Comparison of ENCODE assay signal across 20 cellular contexts in the genomic region with DNA sequence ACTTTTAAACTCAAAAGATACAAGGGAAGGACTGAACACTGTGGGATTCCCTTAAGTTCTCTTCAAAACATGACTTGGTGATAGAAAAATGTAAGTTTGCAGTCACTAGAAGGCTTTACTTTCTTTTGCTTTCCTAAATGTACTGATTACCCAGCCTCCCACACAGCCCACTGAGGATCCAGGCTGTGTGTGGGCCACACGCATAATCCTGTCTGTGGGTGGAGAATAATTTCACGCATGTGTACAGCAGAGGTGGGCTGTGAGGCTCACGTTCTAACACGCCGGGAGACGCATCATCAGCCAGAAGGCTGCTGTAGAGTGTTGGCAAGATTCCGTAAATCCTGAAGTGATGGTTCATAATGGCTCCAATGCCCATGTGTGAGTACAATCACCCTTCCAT.
DNase-seq lines count a peak whose midpoint lies in the region; ATAC-seq, FAIRE-seq and TF ChIP-seq lines count a peak whose summit lies in the region.
"Had no signal": no experiment of that assay in that cellular context is flagged by ENCODE, and none has a peak within 500 bp of the region (broad histone marks: within the 10 kb centered on the region; RNA-seq: fewer than 3 reads in every experiment).

No MANE protein-coding gene starts in this region.

- TF ChIP-seq EP300 in H1 (IDR thresholded peaks at IDR 0.05; ENCODE audit: borderline replicate concordance in 1 of 2, low read depth in 2 of 2, low read length in 2 of 2) (no peak), HepG2 (IDR thresholded peaks at IDR 0.05; ENCODE audit: low read depth in 2 of 2, low read length in 2 of 2) (no peak), HepG2 (CRISPR knock-in tag; IDR thresholded peaks at IDR 0.05; ENCODE audit: borderline replicate concordance) (no peak)

- 88% methylated on average over 7 of the region's 7 CpGs; no CpG with 5 or more reads in 1 of the 2 experiments for WGBS in H1 (ENCODE audit: extremely low coverage in 1 of 2, insufficient coverage in 1 of 2, insufficient read length in 1 of 2, insufficient replicate concordance in 2 of 2, low coverage in 1 of 2, low lambda C conversion rate in 2 of 2, missing lambda C conversion rate in 1 of 2), 2 experiments
- WGBS in smooth muscle cell (ENCODE audit: low lambda C conversion rate): 58% methylated on average over 7 of the region's 7 CpGs
- 48% methylated on average over 7 of the region's 7 CpGs for WGBS in HepG2 (ENCODE audit: low lambda C conversion rate)

- DNase-seq in H1 (ENCODE audit: low read depth in 1 of 2, low spot score in 2 of 2): no peak
- DNase-seq in smooth muscle cell (lab: John Stamatoyannopoulos, UW; ENCODE audit: unreplicated experiment): no peak
- DNase-seq in HepG2 (ENCODE audit: low spot score): no peak
- DNase-seq: AML-193; Caco-2; Calu3; CD4-positive, alpha-beta T cell; CD8-positive, alpha-beta T cell; DMS79 treated with DMSO at 0.1 percent for 48 hours; GF-D8 had no signal

- TF ChIP-seq CTCF in HEK293 (tag by site-specific recombination; IDR thresholded peaks at IDR 0.05) (no peak), H1 (IDR thresholded peaks at IDR 0.05; ENCODE audit: control extremely low read depth in 1 of 3, insufficient read depth in 1 of 3, low read depth in 1 of 3, low read length in 3 of 3) (no peak), smooth muscle cell (IDR thresholded peaks at IDR 0.05; ENCODE audit: borderline replicate concordance, insufficient read depth, poor library complexity, severe bottlenecking) (no peak), HepG2 (CRISPR knock-in tag; IDR thresholded peaks at IDR 0.05) (no peak)

- H2BK20ac ChIP-seq in H1 (ENCODE audit: low read length): peak overlapping the region; percentile 84; the same call in 1 of the 2 replicates

- FAIRE-seq in H1 (lab: Jason Lieb, UNC) (no peak), HepG2 (lab: Jason Lieb, UNC) (no peak)
- FAIRE-seq: A549, D721Med, G401.6, GM12891, GM19239 had no signal

- no peak overlapping the region for H4K8ac ChIP-seq in H1 (ENCODE audit: extremely low read depth, insufficient read depth, low read length)

- TF ChIP-seq RAD21 in H1 (IDR thresholded peaks at IDR 0.05 in 1 of 2, conservative IDR thresholded peaks at IDR 0.05 in 1 of 2; ENCODE audit: low read depth in 2 of 2, low read length in 2 of 2) (no peak), HepG2 (CRISPR knock-in tag; IDR thresholded peaks at IDR 0.05) (no peak)

- no peak overlapping the region for H3K56ac ChIP-seq in H1 (replicated peaks; ENCODE audit: insufficient read length, low read depth, low read length)

- H3K79me1 ChIP-seq in H1 (ENCODE audit: low read depth, low read length): no peaks in the 10 kb centered on the region

- no peak overlapping the region for H3K4me2 ChIP-seq in H1 (ENCODE audit: insufficient read depth in 1 of 2, low read depth in 2 of 2, low read length in 2 of 2)
- H3K4me2 ChIP-seq in smooth muscle cell: no peak overlapping the region
- H3K4me2 ChIP-seq in HepG2 (ENCODE audit: low read depth, low read length): no peak overlapping the region
- H3K4me2 ChIP-seq: A549; BLaER1 treated with 17β-estradiol and CSF1 and Interleukin-3, amounts not matched to agents 10 nM and 100 nM had no signal

- no peaks in the 10 kb centered on the region for H3K36me3 ChIP-seq in HEK293 (ENCODE audit: control insufficient read depth in 2 of 2, insufficient read depth in 1 of 2, low read length in 2 of 2)
- H3K36me3 ChIP-seq in H1 (ENCODE audit: control insufficient read depth in 2 of 4, insufficient read depth in 4 of 4, low read length in 3 of 4): no peaks in the 10 kb centered on the region
- no peaks in the 10 kb centered on the region for H3K36me3 ChIP-seq in smooth muscle cell (ENCODE audit: low read depth)
- H3K36me3 ChIP-seq in HepG2 (replicated peaks in 1 of 2; ENCODE audit: control insufficient read depth in 1 of 2, insufficient read depth in 2 of 2, low read length in 2 of 2): no peaks in the 10 kb centered on the region
- H3K36me3 ChIP-seq: BLaER1 treated with 17β-estradiol and CSF1 and Interleukin-3, amounts not matched to agents 10 nM and 100 nM had no signal

- BruUV-seq in HepG2 (replicated peaks; lab: Mats Ljungman, UMichigan): no TSS peak

- no peaks in the 10 kb centered on the region for H3K23me2 ChIP-seq in H1 (ENCODE audit: low read depth, low read length)

- H3K9me3 ChIP-seq in HEK293 (ENCODE audit: control insufficient read depth, insufficient read depth, low read depth, low read length) (no peaks in the 10 kb centered on the region), H1 (ENCODE audit: insufficient read depth in 2 of 2, low read depth in 1 of 2, low read length in 1 of 2) (no peaks in the 10 kb centered on the region), smooth muscle cell (replicated peaks; ENCODE audit: low read depth) (no peaks in the 10 kb centered on the region), HepG2 (ENCODE audit: low read length) (no peaks in the 10 kb centered on the region)
- H3K9me3 ChIP-seq: A549, Caco-2 had no signal

- H4K91ac ChIP-seq in H1 (replicated peaks; ENCODE audit: insufficient read length, low read length): no peak overlapping the region

- no peak overlapping the region for H2AFZ ChIP-seq in H1 (ENCODE audit: low read length)
- H2AFZ ChIP-seq in smooth muscle cell (ENCODE audit: low read depth): no peak overlapping the region
- H2AFZ ChIP-seq in HepG2 (ENCODE audit: low read length): no peak overlapping the region

- TF ChIP-seq POLR2A in H1 (IDR thresholded peaks at IDR 0.05; ENCODE audit: control extremely low read depth in 1 of 2, low read depth in 2 of 2, low read length in 2 of 2) (no peak), HepG2 (IDR thresholded peaks at IDR 0.05; ENCODE audit: insufficient read depth in 1 of 2, low read depth in 2 of 2, low read length in 2 of 2) (no peak)

- H3K79me2 ChIP-seq in H1 (ENCODE audit: control insufficient read depth in 1 of 2, insufficient read depth in 2 of 2, low read length in 2 of 2): no peaks in the 10 kb centered on the region
- H3K79me2 ChIP-seq in smooth muscle cell (ENCODE audit: low read depth): no peaks in the 10 kb centered on the region
- H3K79me2 ChIP-seq in HepG2 (ENCODE audit: insufficient read depth, low read length): no peaks in the 10 kb centered on the region

- no peak for ATAC-seq in HepG2
- ATAC-seq in HG03135 (IDR thresholded peaks at IDR 0.05; ENCODE audit: unreplicated experiment): no peak
- ATAC-seq: A549; CD8-positive, alpha-beta T cell had no signal

- H2BK12ac ChIP-seq in H1 (ENCODE audit: low read depth, low read length): no peak overlapping the region

- in situ Hi-C loops in HepG2 (cut with HindIII; ENCODE audit: extremely low pct_ligation_motif_present, low pct_unique_long_range_greater_than_20kb): no loop called here

- H3K23ac ChIP-seq in H1 (ENCODE audit: insufficient read length): no peak overlapping the region

- CTCF ChIA-PET in HEK293 (lab: Yijun Ruan, JAX) (no interaction called here), H1 (lab: Charles Lee; ENCODE audit: partially characterized antibody) (interaction anchor here (1.7 kb wide), 1 partner anchor 8 kb away, joined by 6 read pairs; no protein-coding TSS in a partner anchor), HepG2 (lab: Yijun Ruan, JAX; ENCODE audit: low intra/inter-chr PET ratio, low total read pairs) (no interaction called here)

- no peaks in the 10 kb centered on the region for H3F3A ChIP-seq in smooth muscle cell (ENCODE audit: low read depth)

- H3K14ac ChIP-seq in H1 (ENCODE audit: insufficient read length): no peak overlapping the region

- no peak overlapping the region for H4K5ac ChIP-seq in H1 (ENCODE audit: insufficient read length, low read depth, low read length)

- intact Hi-C loops in HepG2 (cut with micrococcal nuclease; ENCODE audit: unreplicated experiment): no loop called here

- no peak overlapping the region for H3K4me3 ChIP-seq in HEK293 (ENCODE audit: low read depth, low read length)
- H3K4me3 ChIP-seq in H1 (ENCODE audit: extremely low read depth in 1 of 4, insufficient read depth in 2 of 4, low read depth in 3 of 4, low read length in 4 of 4): no peak overlapping the region
- H3K4me3 ChIP-seq in smooth muscle cell: no peak overlapping the region
- no peak overlapping the region for H3K4me3 ChIP-seq in HepG2 (replicated peaks in 1 of 3; ENCODE audit: insufficient read depth in 1 of 3, low read depth in 2 of 3, low read length in 3 of 3)
- H3K4me3 ChIP-seq: A549; BLaER1 treated with 17β-estradiol and CSF1 and Interleukin-3, amounts not matched to agents 10 nM and 100 nM had no signal

- H3K4me1 ChIP-seq in HEK293 (ENCODE audit: control insufficient read depth, insufficient read depth, low read length) (no peaks in the 10 kb centered on the region), H1 (replicated peaks in 1 of 4; ENCODE audit: control insufficient read depth in 3 of 4, insufficient read depth in 4 of 4, low read length in 3 of 4) (no peaks in the 10 kb centered on the region), smooth muscle cell (ENCODE audit: low read depth) (no peaks in the 10 kb centered on the region), HepG2 (ENCODE audit: insufficient read depth, low read length) (no peaks in the 10 kb centered on the region)
- H3K4me1 ChIP-seq: A549; BLaER1 treated with 17β-estradiol and CSF1 and Interleukin-3, amounts not matched to agents 10 nM and 100 nM; Caco-2 had no signal

- H3K27me3 ChIP-seq in H1 (replicated peaks in 1 of 4; ENCODE audit: control insufficient read depth in 3 of 4, extremely low read depth in 1 of 4, insufficient read depth in 3 of 4, low read length in 3 of 4) (no peaks in the 10 kb centered on the region), smooth muscle cell (ENCODE audit: low read depth) (no peaks in the 10 kb centered on the region), HepG2 (ENCODE audit: control insufficient read depth in 1 of 2, insufficient read depth in 2 of 2, low read length in 2 of 2) (no peaks in the 10 kb centered on the region; a peak in 1 of 5 replicates)
- H3K27me3 ChIP-seq: BLaER1 treated with 17β-estradiol and CSF1 and Interleukin-3, amounts not matched to agents 10 nM and 100 nM had no signal

- no peak overlapping the region for H2BK5ac ChIP-seq in H1 (ENCODE audit: low read depth, low read length)

- H2BK15ac ChIP-seq in H1 (ENCODE audit: low read length): no peak overlapping the region

- H3K18ac ChIP-seq in H1 (ENCODE audit: extremely low read depth, low read length): no peak overlapping the region

- H4K20me1 ChIP-seq in H1 (replicated peaks in 1 of 2; ENCODE audit: control insufficient read depth in 1 of 2, insufficient read depth in 2 of 2, low read length in 2 of 2) (no peaks in the 10 kb centered on the region), smooth muscle cell (ENCODE audit: low read depth) (no peaks in the 10 kb centered on the region), HepG2 (ENCODE audit: insufficient read depth, low read length) (no peaks in the 10 kb centered on the region)
- H4K20me1 ChIP-seq: BLaER1 treated with 17β-estradiol and CSF1 and Interleukin-3, amounts not matched to agents 10 nM and 100 nM had no signal

- H3K9ac ChIP-seq in H1 (replicated peaks in 1 of 4; ENCODE audit: extremely low read depth in 1 of 4, low read depth in 3 of 4, low read length in 3 of 4): no peak overlapping the region
- H3K9ac ChIP-seq in smooth muscle cell (ENCODE audit: low read depth): no peak overlapping the region
- no peak overlapping the region for H3K9ac ChIP-seq in HepG2 (ENCODE audit: insufficient read depth, low read depth, low read length)
- H3K9ac ChIP-seq: BLaER1 treated with 17β-estradiol and CSF1 and Interleukin-3, amounts not matched to agents 10 nM and 100 nM had no signal

- H3K27ac ChIP-seq in HEK293 (ENCODE audit: extremely low read depth, low read depth, low read length): no peak overlapping the region
- H3K27ac ChIP-seq in H1 (ENCODE audit: low read depth, low read length): no peak overlapping the region
- H3K27ac ChIP-seq in smooth muscle cell (ENCODE audit: low read depth): peak overlapping the region; percentile 0
- H3K27ac ChIP-seq in HepG2 (ENCODE audit: extremely low read length, insufficient read depth, low read length): no peak overlapping the region
- H3K27ac ChIP-seq: 22Rv1; A549; BLaER1 treated with 17β-estradiol and CSF1 and Interleukin-3, amounts not matched to agents 10 nM and 100 nM; C4-2B had no signal

- POLR2A ChIA-PET in HEK293 (lab: Yijun Ruan, JAX) (no interaction called here), H1 (lab: Charles Lee; ENCODE audit: partially characterized antibody) (no interaction called here), HepG2 (lab: Yijun Ruan, JAX) (no interaction called here)

- no peak overlapping the region for H2AK5ac ChIP-seq in H1 (ENCODE audit: low read depth, low read length)

- no peak overlapping the region for H2BK120ac ChIP-seq in H1 (replicated peaks; ENCODE audit: low read depth, low read length)

- H3K4ac ChIP-seq in H1 (replicated peaks; ENCODE audit: insufficient read length, low read depth, low read length): no peak overlapping the region
